1 cellular context compared by ENCODE assay signal in the genomic region with DNA sequence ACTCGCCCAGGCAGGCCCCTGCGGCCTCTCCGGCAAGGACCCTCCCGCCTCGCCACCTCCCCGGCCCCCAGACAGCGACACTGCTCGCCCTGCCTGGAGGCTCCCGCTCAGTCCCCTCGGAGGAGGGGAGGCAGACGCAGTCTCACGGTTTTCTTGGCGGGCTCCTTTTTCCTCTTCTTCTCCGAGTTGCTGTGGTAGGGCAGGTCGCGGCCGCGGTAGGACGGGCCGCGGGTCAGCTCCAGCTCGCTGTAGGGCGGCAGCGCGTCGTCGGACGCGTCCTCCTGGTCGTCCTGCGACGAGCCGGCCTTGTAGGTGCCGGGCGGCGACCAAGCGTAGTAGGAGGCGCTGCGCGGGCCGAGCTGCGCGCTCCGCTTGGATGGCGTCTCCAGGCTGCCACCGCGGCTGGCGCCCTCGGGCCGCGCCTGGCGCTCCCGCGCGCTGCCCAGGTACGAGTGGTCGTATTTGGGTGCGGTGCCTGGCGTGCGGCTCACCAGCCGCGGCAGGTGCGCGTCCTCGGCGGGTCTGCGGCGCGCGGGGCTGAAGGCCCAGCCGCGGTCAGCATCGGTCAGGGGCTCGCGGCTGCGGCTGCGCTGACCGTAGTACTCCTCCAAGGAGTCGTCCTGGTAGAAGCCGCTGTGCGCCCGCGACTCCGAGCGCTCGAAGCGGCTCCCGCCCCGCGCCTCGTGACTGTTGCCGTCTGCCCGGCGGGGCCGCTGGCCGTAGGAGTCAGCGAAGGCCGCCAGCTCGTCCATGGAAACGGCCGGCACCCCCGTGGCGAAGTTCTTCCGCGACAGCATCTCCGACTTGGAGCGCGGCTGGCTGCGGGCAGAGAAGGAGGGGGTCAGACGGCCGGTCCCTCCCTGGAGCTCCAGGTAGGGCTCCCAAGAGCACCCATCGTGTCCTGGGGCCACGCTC.
TF ChIP-seq lines count a peak whose summit lies in the region.

No MANE protein-coding gene starts in this region.

TF ChIP-seq in H1, 55 proteins besides CTCF, POLR2A, EP300 and RAD21:
- TF ChIP-seq TAF1 (IDR thresholded peaks at IDR 0.05; ENCODE audit: low read depth, low read length) (0 out of 2 replicates have a peak, but pooled peaks have one; percentile 9), KDM4A (IDR thresholded peaks at IDR 0.05; ENCODE audit: low read depth, low read length, severe bottlenecking) (peak; percentile 92), JUND (IDR thresholded peaks at IDR 0.05; ENCODE audit: low read length) (no peak), EZH2 (IDR thresholded peaks at IDR 0.05; ENCODE audit: low read depth, low read length, severe bottlenecking) (peak; percentile 62), SUZ12 (IDR thresholded peaks at IDR 0.05; ENCODE audit: low read length) (peak; percentile 82; the same call in 1 of the 2 replicates), NRF1 (IDR thresholded peaks at IDR 0.05; ENCODE audit: low read depth, low read length) (0 out of 2 replicates have a peak, but pooled peaks have one; percentile 22), YY1 (IDR thresholded peaks at IDR 0.05; ENCODE audit: low read depth, low read length) (0 out of 2 replicates have a peak, but pooled peaks have one; percentile 7)
- TF ChIP-seq, protein P1, sequence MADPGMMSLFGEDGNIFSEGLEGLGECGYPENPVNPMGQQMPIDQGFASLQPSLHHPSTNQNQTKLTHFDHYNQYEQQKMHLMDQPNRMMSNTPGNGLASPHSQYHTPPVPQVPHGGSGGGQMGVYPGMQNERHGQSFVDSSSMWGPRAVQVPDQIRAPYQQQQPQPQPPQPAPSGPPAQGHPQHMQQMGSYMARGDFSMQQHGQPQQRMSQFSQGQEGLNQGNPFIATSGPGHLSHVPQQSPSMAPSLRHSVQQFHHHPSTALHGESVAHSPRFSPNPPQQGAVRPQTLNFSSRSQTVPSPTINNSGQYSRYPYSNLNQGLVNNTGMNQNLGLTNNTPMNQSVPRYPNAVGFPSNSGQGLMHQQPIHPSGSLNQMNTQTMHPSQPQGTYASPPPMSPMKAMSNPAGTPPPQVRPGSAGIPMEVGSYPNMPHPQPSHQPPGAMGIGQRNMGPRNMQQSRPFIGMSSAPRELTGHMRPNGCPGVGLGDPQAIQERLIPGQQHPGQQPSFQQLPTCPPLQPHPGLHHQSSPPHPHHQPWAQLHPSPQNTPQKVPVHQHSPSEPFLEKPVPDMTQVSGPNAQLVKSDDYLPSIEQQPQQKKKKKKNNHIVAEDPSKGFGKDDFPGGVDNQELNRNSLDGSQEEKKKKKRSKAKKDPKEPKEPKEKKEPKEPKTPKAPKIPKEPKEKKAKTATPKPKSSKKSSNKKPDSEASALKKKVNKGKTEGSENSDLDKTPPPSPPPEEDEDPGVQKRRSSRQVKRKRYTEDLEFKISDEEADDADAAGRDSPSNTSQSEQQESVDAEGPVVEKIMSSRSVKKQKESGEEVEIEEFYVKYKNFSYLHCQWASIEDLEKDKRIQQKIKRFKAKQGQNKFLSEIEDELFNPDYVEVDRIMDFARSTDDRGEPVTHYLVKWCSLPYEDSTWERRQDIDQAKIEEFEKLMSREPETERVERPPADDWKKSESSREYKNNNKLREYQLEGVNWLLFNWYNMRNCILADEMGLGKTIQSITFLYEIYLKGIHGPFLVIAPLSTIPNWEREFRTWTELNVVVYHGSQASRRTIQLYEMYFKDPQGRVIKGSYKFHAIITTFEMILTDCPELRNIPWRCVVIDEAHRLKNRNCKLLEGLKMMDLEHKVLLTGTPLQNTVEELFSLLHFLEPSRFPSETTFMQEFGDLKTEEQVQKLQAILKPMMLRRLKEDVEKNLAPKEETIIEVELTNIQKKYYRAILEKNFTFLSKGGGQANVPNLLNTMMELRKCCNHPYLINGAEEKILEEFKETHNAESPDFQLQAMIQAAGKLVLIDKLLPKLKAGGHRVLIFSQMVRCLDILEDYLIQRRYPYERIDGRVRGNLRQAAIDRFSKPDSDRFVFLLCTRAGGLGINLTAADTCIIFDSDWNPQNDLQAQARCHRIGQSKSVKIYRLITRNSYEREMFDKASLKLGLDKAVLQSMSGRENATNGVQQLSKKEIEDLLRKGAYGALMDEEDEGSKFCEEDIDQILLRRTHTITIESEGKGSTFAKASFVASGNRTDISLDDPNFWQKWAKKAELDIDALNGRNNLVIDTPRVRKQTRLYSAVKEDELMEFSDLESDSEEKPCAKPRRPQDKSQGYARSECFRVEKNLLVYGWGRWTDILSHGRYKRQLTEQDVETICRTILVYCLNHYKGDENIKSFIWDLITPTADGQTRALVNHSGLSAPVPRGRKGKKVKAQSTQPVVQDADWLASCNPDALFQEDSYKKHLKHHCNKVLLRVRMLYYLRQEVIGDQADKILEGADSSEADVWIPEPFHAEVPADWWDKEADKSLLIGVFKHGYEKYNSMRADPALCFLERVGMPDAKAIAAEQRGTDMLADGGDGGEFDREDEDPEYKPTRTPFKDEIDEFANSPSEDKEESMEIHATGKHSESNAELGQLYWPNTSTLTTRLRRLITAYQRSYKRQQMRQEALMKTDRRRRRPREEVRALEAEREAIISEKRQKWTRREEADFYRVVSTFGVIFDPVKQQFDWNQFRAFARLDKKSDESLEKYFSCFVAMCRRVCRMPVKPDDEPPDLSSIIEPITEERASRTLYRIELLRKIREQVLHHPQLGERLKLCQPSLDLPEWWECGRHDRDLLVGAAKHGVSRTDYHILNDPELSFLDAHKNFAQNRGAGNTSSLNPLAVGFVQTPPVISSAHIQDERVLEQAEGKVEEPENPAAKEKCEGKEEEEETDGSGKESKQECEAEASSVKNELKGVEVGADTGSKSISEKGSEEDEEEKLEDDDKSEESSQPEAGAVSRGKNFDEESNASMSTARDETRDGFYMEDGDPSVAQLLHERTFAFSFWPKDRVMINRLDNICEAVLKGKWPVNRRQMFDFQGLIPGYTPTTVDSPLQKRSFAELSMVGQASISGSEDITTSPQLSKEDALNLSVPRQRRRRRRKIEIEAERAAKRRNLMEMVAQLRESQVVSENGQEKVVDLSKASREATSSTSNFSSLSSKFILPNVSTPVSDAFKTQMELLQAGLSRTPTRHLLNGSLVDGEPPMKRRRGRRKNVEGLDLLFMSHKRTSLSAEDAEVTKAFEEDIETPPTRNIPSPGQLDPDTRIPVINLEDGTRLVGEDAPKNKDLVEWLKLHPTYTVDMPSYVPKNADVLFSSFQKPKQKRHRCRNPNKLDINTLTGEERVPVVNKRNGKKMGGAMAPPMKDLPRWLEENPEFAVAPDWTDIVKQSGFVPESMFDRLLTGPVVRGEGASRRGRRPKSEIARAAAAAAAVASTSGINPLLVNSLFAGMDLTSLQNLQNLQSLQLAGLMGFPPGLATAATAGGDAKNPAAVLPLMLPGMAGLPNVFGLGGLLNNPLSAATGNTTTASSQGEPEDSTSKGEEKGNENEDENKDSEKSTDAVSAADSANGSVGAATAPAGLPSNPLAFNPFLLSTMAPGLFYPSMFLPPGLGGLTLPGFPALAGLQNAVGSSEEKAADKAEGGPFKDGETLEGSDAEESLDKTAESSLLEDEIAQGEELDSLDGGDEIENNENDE (IDR thresholded peaks at IDR 0.05; ENCODE audit: insufficient replicate concordance, low read length), result no peak
- TF ChIP-seq, protein P2, sequence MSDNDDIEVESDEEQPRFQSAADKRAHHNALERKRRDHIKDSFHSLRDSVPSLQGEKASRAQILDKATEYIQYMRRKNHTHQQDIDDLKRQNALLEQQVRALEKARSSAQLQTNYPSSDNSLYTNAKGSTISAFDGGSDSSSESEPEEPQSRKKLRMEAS (IDR thresholded peaks at IDR 0.05), result peak; percentile 66
- TF ChIP-seq, protein P3, sequence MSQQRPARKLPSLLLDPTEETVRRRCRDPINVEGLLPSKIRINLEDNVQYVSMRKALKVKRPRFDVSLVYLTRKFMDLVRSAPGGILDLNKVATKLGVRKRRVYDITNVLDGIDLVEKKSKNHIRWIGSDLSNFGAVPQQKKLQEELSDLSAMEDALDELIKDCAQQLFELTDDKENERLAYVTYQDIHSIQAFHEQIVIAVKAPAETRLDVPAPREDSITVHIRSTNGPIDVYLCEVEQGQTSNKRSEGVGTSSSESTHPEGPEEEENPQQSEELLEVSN (IDR thresholded peaks at IDR 0.05), result peak; percentile 85
TF ChIP-seq in H1: peak in this region for 8.
